Comparison of ENCODE assay signal across 8 cellular contexts in the genomic region with DNA sequence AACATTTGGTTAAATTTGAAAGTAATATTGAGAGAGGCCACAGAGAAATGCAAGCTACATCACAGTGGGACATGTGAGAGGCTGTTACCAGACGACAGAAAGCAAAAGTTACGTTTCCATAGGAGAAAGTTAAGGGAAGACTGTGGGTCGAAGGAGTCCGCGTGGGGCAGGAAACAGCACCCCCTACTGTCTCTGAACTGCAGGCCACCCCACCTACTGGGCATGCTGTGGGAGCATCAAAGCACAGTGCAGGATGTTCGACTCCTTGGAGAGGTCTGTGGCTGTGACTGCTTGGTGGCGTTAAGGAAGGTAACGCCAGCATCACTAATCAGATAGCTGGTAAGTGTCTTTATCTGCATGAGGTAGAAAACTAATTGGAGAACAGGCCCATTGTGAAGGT.
DNase-seq lines count a peak whose midpoint lies in the region; ATAC-seq and TF ChIP-seq lines count a peak whose summit lies in the region.

No MANE protein-coding gene starts in this region.

- H3K27ac ChIP-seq in prostate gland = no peak overlapping the region
- H3K27ac ChIP-seq in coronary artery = no peak overlapping the region

- intact Hi-C loops in prostate gland (cut with DNase I) = no loop called here

- no peak for TF ChIP-seq POLR2A in erythroblast (IDR thresholded peaks at IDR 0.05; ENCODE audit: low read length)
- no peak for TF ChIP-seq POLR2A in prostate gland (IDR thresholded peaks at IDR 0.05)

- no peaks in the 10 kb centered on the region for H3K27me3 ChIP-seq in prostate gland (replicated peaks; ENCODE audit: insufficient read depth)

- peak; percentile 16 to 25 for DNase-seq in AML-193 (lab: John Stamatoyannopoulos, UW)
- peak; percentile 29 for DNase-seq in SKM-1 (lab: John Stamatoyannopoulos, UW; ENCODE audit: unreplicated experiment)
- peak; percentile 47 to 66 for DNase-seq in erythroblast (lab: John Stamatoyannopoulos, UW)
- peak; percentile 11 for DNase-seq in prostate gland (ENCODE audit: low spot score)
- no peak for DNase-seq in AG08395 (ENCODE audit: low spot score)
- DNase-seq in coronary artery (ENCODE audit: low spot score) = no peak

- WGBS in prostate gland = 79% methylated on average over 8 of the region's 8 CpGs

- H3K4me3 ChIP-seq in prostate gland (no peak overlapping the region), coronary artery (no peak overlapping the region)

- H3K9me3 ChIP-seq in prostate gland = no peaks in the 10 kb centered on the region

- no peaks in the 10 kb centered on the region for H3K4me1 ChIP-seq in prostate gland (replicated peaks)

- no peaks in the 10 kb centered on the region for H3K36me3 ChIP-seq in prostate gland

- TF ChIP-seq CTCF in prostate gland (IDR thresholded peaks at IDR 0.05) (peak in 3 of 4 experiments; percentile 29 to 41 (median 39)), coronary artery (IDR thresholded peaks at IDR 0.05) (no peak)

- peak; percentile 69 for ATAC-seq in GM18907 (IDR thresholded peaks at IDR 0.05; ENCODE audit: unreplicated experiment)
- ATAC-seq in HG03139 (IDR thresholded peaks at IDR 0.05; ENCODE audit: unreplicated experiment) = peak; percentile 59

Comparison
In these comparisons a context has a peak if more than half of its experiments do, and no peak if none do; other contexts are left out.
1. DNase-seq: peak in AML-193 (2 of 2), SKM-1 (single experiment), erythroblast (2 of 2) and prostate gland (single experiment); none in AG08395 (single experiment) and coronary artery (single experiment).